Comparison of ENCODE assay signal across 14 cellular contexts in the genomic region with DNA sequence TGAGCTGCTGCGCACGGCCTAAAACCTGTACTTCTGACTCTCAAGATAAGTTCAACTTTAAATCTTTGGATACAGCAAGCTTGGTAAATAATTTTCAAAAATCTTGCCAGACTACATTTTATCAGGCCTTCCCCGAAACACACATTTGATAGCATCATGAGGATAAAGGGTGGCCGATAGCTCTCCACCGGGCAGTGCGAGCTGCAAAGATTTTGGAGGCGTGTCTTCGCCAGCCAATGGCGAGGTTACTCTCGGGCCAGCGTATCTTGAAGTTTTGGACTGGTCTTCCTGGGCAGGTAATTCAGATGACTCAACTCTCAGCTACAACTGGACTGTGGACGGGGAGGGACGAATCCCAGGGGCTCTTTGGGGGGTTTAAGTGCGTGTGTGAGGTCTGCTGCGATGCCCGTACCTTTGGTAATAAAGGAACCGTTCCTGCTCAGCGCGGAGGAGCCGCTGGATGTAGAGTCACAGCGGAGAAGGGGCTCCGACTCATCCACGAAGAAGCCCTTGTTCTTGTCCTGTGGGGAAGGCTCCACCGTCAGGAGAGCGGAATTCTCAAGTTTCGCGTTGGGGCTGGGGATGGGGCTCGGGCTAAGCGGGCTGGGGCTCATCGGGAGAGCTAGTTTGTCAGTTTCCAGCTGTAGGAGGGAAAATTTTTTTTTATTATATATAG.
DNase-seq lines count a peak whose midpoint lies in the region; ATAC-seq, FAIRE-seq and TF ChIP-seq lines count a peak whose summit lies in the region.
"Had no signal": no experiment of that assay in that cellular context is flagged by ENCODE, and none has a peak within 500 bp of the region (broad histone marks: within the 10 kb centered on the region; RNA-seq: fewer than 3 reads in every experiment).

No MANE protein-coding gene starts in this region.

- TF ChIP-seq CTCF in GM23338 (conservative IDR thresholded peaks at IDR 0.05; ENCODE audit: low read depth in 2 of 2) (no peak), H1 (IDR thresholded peaks at IDR 0.05; ENCODE audit: control extremely low read depth in 1 of 3, insufficient read depth in 1 of 3, low read depth in 1 of 3, low read length in 3 of 3) (no peak), upper lobe of right lung (IDR thresholded peaks at IDR 0.05) (no peak), chondrocyte (IDR thresholded peaks at IDR 0.05) (no peak)

- no peaks in the 10 kb centered on the region for H3K9me3 Mint-ChIP-seq in GM23338
- no peaks in the 10 kb centered on the region for H3K9me3 Mint-ChIP-seq in chondrocyte (ENCODE audit: low read depth)
- H3K9me3 Mint-ChIP-seq: CD4-positive, alpha-beta T cell had no signal

- H3K27me3 ChIP-seq in GM23338 (ENCODE audit: insufficient read depth), result no peaks in the 10 kb centered on the region
- H3K27me3 ChIP-seq in H1 (replicated peaks in 1 of 4; ENCODE audit: control insufficient read depth in 3 of 4, extremely low read depth in 1 of 4, insufficient read depth in 3 of 4, low read length in 3 of 4), result no peaks in the 10 kb centered on the region
- H3K27me3 ChIP-seq in mesendoderm (ENCODE audit: insufficient read depth, low read length, poor library complexity), result no peaks in the 10 kb centered on the region
- no peaks in the 10 kb centered on the region for H3K27me3 ChIP-seq in upper lobe of right lung

- H3K4ac ChIP-seq in H1 (replicated peaks; ENCODE audit: insufficient read length, low read depth, low read length), result no peak overlapping the region
- H3K4ac ChIP-seq in mesendoderm (ENCODE audit: low read depth, low read length), result no peak overlapping the region

- WGBS in H1 (ENCODE audit: extremely low coverage in 1 of 2, insufficient coverage in 1 of 2, insufficient read length in 1 of 2, insufficient replicate concordance in 2 of 2, low coverage in 1 of 2, low lambda C conversion rate in 2 of 2, missing lambda C conversion rate in 1 of 2), 2 experiments, result 84% methylated on average over 30 of the region's 30 CpGs; no CpG with 5 or more reads in 1 of the 2 experiments
- no CpG with 5 or more reads among the region's 30 CpGs for WGBS in mesendoderm (ENCODE audit: extremely low coverage, insufficient coverage, low lambda C conversion rate)

- H2AFZ ChIP-seq in GM23338 (no peak overlapping the region), H1 (ENCODE audit: low read length) (no peak overlapping the region)

- CTCF ChIA-PET in H1 (lab: Charles Lee; ENCODE audit: partially characterized antibody), result interaction anchor here (0.6 to 1.6 kb wide), 9 partner anchors 12 to 1461 kb away, joined by 3 to 4 read pairs (median 3); no protein-coding TSS in a partner anchor

- H3F3A ChIP-seq in GM23338 (replicated peaks; ENCODE audit: low read depth), result no peaks in the 10 kb centered on the region; the same call in 1 of the 2 replicates

- H3K56ac ChIP-seq in H1 (replicated peaks; ENCODE audit: insufficient read length, low read depth, low read length), result no peak overlapping the region
- H3K56ac ChIP-seq in mesendoderm (ENCODE audit: low read length), result no peak overlapping the region

- H2AK5ac ChIP-seq in H1 (ENCODE audit: low read depth, low read length) (no peak overlapping the region), mesendoderm (ENCODE audit: low read length) (no peak overlapping the region)

- H3K4me1 ChIP-seq in GM23338 (ENCODE audit: insufficient read depth) (peaks cover 54% of the 10 kb centered on the region), H1 (replicated peaks in 1 of 4; ENCODE audit: control insufficient read depth in 3 of 4, insufficient read depth in 4 of 4, low read length in 3 of 4) (peaks cover 2 to 10% (median 6%) of the 10 kb centered on the region in 4 experiments), mesendoderm (ENCODE audit: control insufficient read depth, low read depth, low read length) (peaks cover 3% of the 10 kb centered on the region), upper lobe of right lung (peaks cover 13% of the 10 kb centered on the region)

- no peak overlapping the region; the same call in 1 of the 2 replicates for H3K4me2 ChIP-seq in GM23338
- H3K4me2 ChIP-seq in H1 (ENCODE audit: insufficient read depth in 1 of 2, low read depth in 2 of 2, low read length in 2 of 2), result no peak overlapping the region
- H3K4me2 ChIP-seq in mesendoderm (ENCODE audit: low read length), result no peak overlapping the region

- DNase-seq in GM23338 (ENCODE audit: low spot score) (no peak), H1 (ENCODE audit: low read depth in 1 of 2, low spot score in 2 of 2) (no peak), mesendoderm (no peak), upper lobe of right lung (no peak), chondrocyte (ENCODE audit: low spot score) (no peak), NCI-H187 treated with DMSO at 0.1 percent for 48 hours (lab: John Stamatoyannopoulos, UW) (no peak)
- DNase-seq: CD4-positive, alpha-beta T cell; NCI-H1092 treated with DMSO at 0.1 percent for 48 hours had no signal

- no peak overlapping the region for H4K91ac ChIP-seq in H1 (replicated peaks; ENCODE audit: insufficient read length, low read length)

- H2BK12ac ChIP-seq in H1 (ENCODE audit: low read depth, low read length), result no peak overlapping the region; the same call in 1 of the 2 replicates

- no peak overlapping the region for H2BK15ac ChIP-seq in H1 (ENCODE audit: low read length)
- no peak overlapping the region for H2BK15ac ChIP-seq in mesendoderm (replicated peaks; ENCODE audit: low read depth)

- no peak overlapping the region for H4K5ac ChIP-seq in H1 (ENCODE audit: insufficient read length, low read depth, low read length)
- no peak overlapping the region for H4K5ac ChIP-seq in mesendoderm (ENCODE audit: low read length)

- H3K79me2 ChIP-seq in GM23338 (replicated peaks; ENCODE audit: insufficient read depth) (peaks cover 17% of the 10 kb centered on the region; the same call in 1 of the 2 replicates), H1 (ENCODE audit: control insufficient read depth in 1 of 2, insufficient read depth in 2 of 2, low read length in 2 of 2) (0 out of 4 replicates have a peak, but pooled peaks cover 0 to 8% of the 10 kb centered on the region in 2 experiments), mesendoderm (ENCODE audit: control insufficient read depth, insufficient read depth, low read length) (peaks cover 3% of the 10 kb centered on the region)

- H3K9me2 ChIP-seq in GM23338 (ENCODE audit: insufficient read depth), result no peaks in the 10 kb centered on the region

- H4K8ac ChIP-seq in H1 (ENCODE audit: extremely low read depth, insufficient read depth, low read length) (peak overlapping the region; percentile 62; the same call in 1 of the 2 replicates), mesendoderm (ENCODE audit: low read depth, low read length) (no peak overlapping the region)

- H3K9ac ChIP-seq in H1 (replicated peaks in 1 of 4; ENCODE audit: extremely low read depth in 1 of 4, low read depth in 3 of 4, low read length in 3 of 4) (no peak overlapping the region), mesendoderm (ENCODE audit: low read length) (no peak overlapping the region)

- no peaks in the 10 kb centered on the region for H3K36me3 ChIP-seq in GM23338 (ENCODE audit: insufficient read depth)
- H3K36me3 ChIP-seq in H1 (ENCODE audit: control insufficient read depth in 2 of 4, insufficient read depth in 4 of 4, low read length in 3 of 4), result peaks cover 0 to 21% (median 8%) of the 10 kb centered on the region in 4 experiments; a peak in 4 of 8 replicates
- H3K36me3 ChIP-seq in mesendoderm (ENCODE audit: control insufficient read depth, insufficient read depth, low read length), result no peaks in the 10 kb centered on the region
- peaks cover 13% of the 10 kb centered on the region for H3K36me3 ChIP-seq in upper lobe of right lung

- H3K14ac ChIP-seq in H1 (ENCODE audit: insufficient read length), result no peak overlapping the region

- peaks cover 2% of the 10 kb centered on the region; the same call in 1 of the 2 replicates for H3K79me1 ChIP-seq in H1 (ENCODE audit: low read depth, low read length)
- H3K79me1 ChIP-seq in mesendoderm (ENCODE audit: low read length), result peaks cover 10% of the 10 kb centered on the region

- peaks cover 52% of the 10 kb centered on the region for H3K4me1 Mint-ChIP-seq in GM23338
- H3K4me1 Mint-ChIP-seq in chondrocyte (ENCODE audit: low read depth), result no peaks in the 10 kb centered on the region

- H3K23me2 ChIP-seq in H1 (ENCODE audit: low read depth, low read length), result no peaks in the 10 kb centered on the region

- H3K4me3 ChIP-seq in GM23338, result no peak overlapping the region
- H3K4me3 ChIP-seq in H1 (ENCODE audit: extremely low read depth in 1 of 4, insufficient read depth in 2 of 4, low read depth in 3 of 4, low read length in 4 of 4), result no peak overlapping the region
- no peak overlapping the region for H3K4me3 ChIP-seq in mesendoderm (ENCODE audit: low read length)
- H3K4me3 ChIP-seq in upper lobe of right lung, result no peak overlapping the region
- H3K4me3 ChIP-seq: GM12878, K562 had no signal

- no peaks in the 10 kb centered on the region for H3K27me3 Mint-ChIP-seq in GM23338 (ENCODE audit: insufficient read depth, low read depth, poor library complexity)
- no peaks in the 10 kb centered on the region for H3K27me3 Mint-ChIP-seq in chondrocyte (ENCODE audit: low read depth)
- H3K27me3 Mint-ChIP-seq: CD4-positive, alpha-beta T cell had no signal

- no peak for FAIRE-seq in H1 (lab: Jason Lieb, UNC)
- FAIRE-seq: GM12878, H54, K562 had no signal

- ATAC-seq in GM23338 (peak; percentile 72), upper lobe of right lung (peak; percentile 48), GM19351 (IDR thresholded peaks at IDR 0.05; ENCODE audit: unreplicated experiment) (no peak)
- ATAC-seq: GM12878, Panc1, Right ventricle myocardium inferior had no signal

- H4K20me1 ChIP-seq in GM23338 (replicated peaks; ENCODE audit: insufficient read depth) (no peaks in the 10 kb centered on the region), H1 (replicated peaks in 1 of 2; ENCODE audit: control insufficient read depth in 1 of 2, insufficient read depth in 2 of 2, low read length in 2 of 2) (no peaks in the 10 kb centered on the region)

- H2BK5ac ChIP-seq in H1 (ENCODE audit: low read depth, low read length) (0 out of 2 replicates have a peak overlapping the region, but pooled peaks have one; percentile 68), mesendoderm (ENCODE audit: low read length) (no peak overlapping the region)

- intact Hi-C loops in upper lobe of right lung (cut with DNase I), result no loop called here

- no peak for TF ChIP-seq RAD21 in H1 (IDR thresholded peaks at IDR 0.05 in 1 of 2, conservative IDR thresholded peaks at IDR 0.05 in 1 of 2; ENCODE audit: low read depth in 2 of 2, low read length in 2 of 2)

- no peak for TF ChIP-seq EP300 in H1 (IDR thresholded peaks at IDR 0.05; ENCODE audit: borderline replicate concordance in 1 of 2, low read depth in 2 of 2, low read length in 2 of 2)

- H2BK20ac ChIP-seq in H1 (ENCODE audit: low read length), result no peak overlapping the region

- H3K36me3 Mint-ChIP-seq in GM23338 (ENCODE audit: low read depth), result peaks cover 32% of the 10 kb centered on the region
- peaks cover 2% of the 10 kb centered on the region for H3K36me3 Mint-ChIP-seq in chondrocyte (ENCODE audit: low read depth)

- POLR2A ChIA-PET in H1 (lab: Charles Lee; ENCODE audit: partially characterized antibody), result no interaction called here

- TF ChIP-seq POLR2A in H1 (IDR thresholded peaks at IDR 0.05; ENCODE audit: control extremely low read depth in 1 of 2, low read depth in 2 of 2, low read length in 2 of 2), result no peak

- H3K4me3 Mint-ChIP-seq in GM23338 (no peak overlapping the region), chondrocyte (ENCODE audit: unreplicated experiment) (no peak overlapping the region)
- H3K4me3 Mint-ChIP-seq: CD4-positive, alpha-beta T cell had no signal

- no peak overlapping the region for H3K23ac ChIP-seq in H1 (ENCODE audit: insufficient read length)
- peak overlapping the region; percentile 2 for H3K23ac ChIP-seq in mesendoderm (ENCODE audit: low read length)

- H3K18ac ChIP-seq in H1 (ENCODE audit: extremely low read depth, low read length) (no peak overlapping the region), mesendoderm (ENCODE audit: low read length) (no peak overlapping the region)

- H3K27ac Mint-ChIP-seq in GM23338 (peak overlapping the region; percentile 43; the same call in 1 of the 2 replicates), chondrocyte (ENCODE audit: unreplicated experiment) (no peak overlapping the region)
- H3K27ac Mint-ChIP-seq: CD4-positive, alpha-beta T cell had no signal

- H3K27ac ChIP-seq in GM23338 (ENCODE audit: low read depth) (peak overlapping the region; percentile 6; the same call in 1 of the 2 replicates), H1 (ENCODE audit: low read depth, low read length) (no peak overlapping the region), mesendoderm (ENCODE audit: low read depth, low read length) (no peak overlapping the region), upper lobe of right lung (no peak overlapping the region)

- H3K9me3 ChIP-seq in H1 (ENCODE audit: insufficient read depth in 2 of 2, low read depth in 1 of 2, low read length in 1 of 2) (no peaks in the 10 kb centered on the region), upper lobe of right lung (no peaks in the 10 kb centered on the region)

- H2BK120ac ChIP-seq in H1 (replicated peaks; ENCODE audit: low read depth, low read length), result no peak overlapping the region
- no peak overlapping the region for H2BK120ac ChIP-seq in mesendoderm (ENCODE audit: low read depth, low read length)
